In genomic region chr1:240821925-240822324, GRCh38 we compare ENCODE assay signal across 32 cellular contexts.
"Had no signal": no experiment of that assay in that cellular context is flagged by ENCODE, and none has a peak within 500 bp of the region (broad histone marks: within the 10 kb centered on the region; RNA-seq: fewer than 3 reads in every experiment).

No MANE protein-coding gene starts in this region.

- H3K4me1 ChIP-seq: adrenal gland, ascending aorta, body of pancreas, breast epithelium had no signal

- H3K27me3 ChIP-seq: adrenal gland, ascending aorta, body of pancreas, brain microvascular endothelial cell, breast epithelium, cardiac muscle cell had no signal

- DNase-seq: activated effector memory CD4-positive, alpha-beta T cell treated with anti-CD3 and anti-CD28 coated beads, Interleukin-2, amount 50 U/mL, for 16 hours; activated effector memory CD4-positive, alpha-beta T cell treated with Interleukin-2 at 50 U/mL for 16 hours; activated gamma-delta T cell; activated gamma-delta T cell treated with Interleukin-2 at 50 U/mL for 16 hours; activated naive CD4-positive, alpha-beta T cell; activated naive CD4-positive, alpha-beta T cell treated with anti-CD3 and anti-CD28 coated beads for 36 hours; activated naive CD4-positive, alpha-beta T cell treated with anti-CD3 and anti-CD28 coated beads, Interleukin-2, amount 10 ng/mL, durations not matched to agents 7 days and 5 days; activated naive CD4-positive, alpha-beta T cell treated with anti-CD3 and anti-CD28 coated beads, Interleukin-2, amount 50 U/mL, for 16 hours; activated naive CD4-positive, alpha-beta T cell treated with Interleukin-2 at 50 U/mL for 16 hours; activated naive CD8-positive, alpha-beta T cell treated with anti-CD3 and anti-CD28 coated beads for 36 hours; activated naive CD8-positive, alpha-beta T cell treated with anti-CD3 and anti-CD28 coated beads, Interleukin-2, amount 10 ng/mL, durations not matched to agents 7 days and 5 days; activated naive CD8-positive, alpha-beta T cell treated with anti-CD3 and anti-CD28 coated beads, Interleukin-2, amount 50 U/mL, for 24 hours; activated T-cell treated with anti-CD3 and anti-CD28 coated beads, Interleukin-2, amount 50 U/mL, for 4 hours; activated T-cell treated with anti-CD3 and anti-CD28 coated beads, Interleukin-2, amount 50 U/mL, for 48 hours; activated T-cell treated with anti-CD3 and anti-CD28 coated beads, Interleukin-2, amount 50 U/mL, for 72 hours; adrenal gland; amniotic stem cell; amygdala; anterior cingulate cortex; aorta; body of pancreas; brain microvascular endothelial cell; caudate nucleus; central memory CD4-positive, alpha-beta T cell; cerebellar nuclear complex had no signal

- ATAC-seq: activated naive CD4-positive, alpha-beta T cell treated with anti-CD3 and anti-CD28 coated beads, Interleukin-2, amount 50 U/mL, for 72 hours; activated naive CD8-positive, alpha-beta T cell treated with anti-CD3 and anti-CD28 coated beads, Interleukin-2, amount 50 U/mL, for 24 hours; activated T-cell treated with anti-CD3 and anti-CD28 coated beads, Interleukin-2, amount 50 U/mL, for 4 hours; activated T-cell treated with anti-CD3 and anti-CD28 coated beads, Interleukin-2, amount 50 U/mL, for 72 hours; activated T-helper 17 cell treated with anti-CD3 and anti-CD28 coated beads, Interleukin-2, amount 50 U/mL, for 72 hours; body of pancreas had no signal

- FAIRE-seq: astrocyte, bronchial epithelial cell had no signal

- H3K27ac ChIP-seq: adrenal gland, ascending aorta, body of pancreas, brain microvascular endothelial cell, breast epithelium, cardiac muscle cell had no signal

- H3K4me3 ChIP-seq: adrenal gland, ascending aorta, body of pancreas, breast epithelium, cardiac muscle cell had no signal

- H3K36me3 ChIP-seq: adrenal gland, ascending aorta, brain microvascular endothelial cell, breast epithelium, cardiac muscle cell had no signal

- H3K9me3 ChIP-seq: adrenal gland, ascending aorta, body of pancreas, breast epithelium had no signal
